2 cellular contexts compared by ENCODE assay signal in the genomic region with DNA sequence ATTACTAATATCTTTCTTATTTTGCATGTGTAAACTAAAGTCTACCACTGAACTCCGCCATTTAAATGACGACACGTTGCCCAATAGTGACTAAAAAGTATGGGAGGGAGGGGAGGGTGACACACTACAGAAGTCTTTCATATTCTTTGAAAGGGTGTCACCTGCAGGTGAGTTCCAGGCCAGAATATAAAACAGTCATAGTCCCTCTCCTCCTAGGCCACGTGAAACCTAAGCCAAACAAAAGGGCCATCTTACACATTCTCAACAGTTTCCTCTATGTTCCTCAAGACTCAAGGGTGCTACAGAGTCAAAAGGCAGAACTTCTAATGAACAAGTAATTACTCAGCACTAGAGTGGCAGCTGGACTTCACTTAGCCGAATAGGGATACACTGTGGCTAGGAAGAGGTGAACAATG.
TF ChIP-seq lines count a peak whose summit lies in the region.

No MANE protein-coding gene starts in this region.

TF ChIP-seq in IMR-90, 13 proteins besides CTCF, POLR2A, EP300 and RAD21:
- TF ChIP-seq NFE2L2 (IDR thresholded peaks at IDR 0.05; ENCODE audit: low read depth, low read length) (no peak), CEBPB (IDR thresholded peaks at IDR 0.05; ENCODE audit: low read depth, low read length) (peak; percentile 54; the same call in 1 of the 2 replicates), MAZ (IDR thresholded peaks at IDR 0.05; ENCODE audit: borderline replicate concordance, low read depth, low read length) (no peak)

TF ChIP-seq in K562, 482 proteins besides CTCF, POLR2A, EP300 and RAD21:
- 0 out of 2 replicates have a peak, but pooled peaks have one; percentile 22 for TF ChIP-seq JUND (IDR thresholded peaks at IDR 0.05; ENCODE audit: borderline replicate concordance, low read depth, low read length)
- TF ChIP-seq JUND (tag; IDR thresholded peaks at IDR 0.05; ENCODE audit: borderline replicate concordance, low read depth, low read length) = no peak; the same call in 2 of the 3 replicates
- no peak for TF ChIP-seq ZBTB1 (CRISPR knock-in tag; IDR thresholded peaks at IDR 0.05; ENCODE audit: borderline replicate concordance, low read depth)
- TF ChIP-seq CCNT2 (IDR thresholded peaks at IDR 0.05; ENCODE audit: borderline replicate concordance, extremely low read depth, insufficient read length, low read depth, low read length) = no peak
- no peak for TF ChIP-seq RBM15 (IDR thresholded peaks at IDR 0.05; ENCODE audit: insufficient read depth, low read length)
- 0 out of 2 replicates have a peak, but pooled peaks have one; percentile 14 for TF ChIP-seq DEAF1 (CRISPR knock-in tag; IDR thresholded peaks at IDR 0.05)
- peak; percentile 57; the same call in 1 of the 2 replicates for TF ChIP-seq ATF7 (IDR thresholded peaks at IDR 0.05)
- peak; percentile 73 for TF ChIP-seq CEBPB (tag; IDR thresholded peaks at IDR 0.05)
- no peak for TF ChIP-seq FOS (IDR thresholded peaks at IDR 0.05; ENCODE audit: extremely low read depth, insufficient read length)
- TF ChIP-seq, protein P1, sequence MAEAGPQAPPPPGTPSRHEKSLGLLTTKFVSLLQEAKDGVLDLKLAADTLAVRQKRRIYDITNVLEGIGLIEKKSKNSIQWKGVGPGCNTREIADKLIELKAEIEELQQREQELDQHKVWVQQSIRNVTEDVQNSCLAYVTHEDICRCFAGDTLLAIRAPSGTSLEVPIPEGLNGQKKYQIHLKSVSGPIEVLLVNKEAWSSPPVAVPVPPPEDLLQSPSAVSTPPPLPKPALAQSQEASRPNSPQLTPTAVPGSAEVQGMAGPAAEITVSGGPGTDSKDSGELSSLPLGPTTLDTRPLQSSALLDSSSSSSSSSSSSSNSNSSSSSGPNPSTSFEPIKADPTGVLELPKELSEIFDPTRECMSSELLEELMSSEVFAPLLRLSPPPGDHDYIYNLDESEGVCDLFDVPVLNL (CRISPR knock-in tag; IDR thresholded peaks at IDR 0.05; ENCODE audit: low read depth) = no peak
- peak in 1 of 2 experiments; percentile 16; a peak in 1 of 4 replicates for TF ChIP-seq MAZ (CRISPR knock-in tag; conservative IDR thresholded peaks at IDR 0.05 in 1 of 2, IDR thresholded peaks at IDR 0.05 in 1 of 2)
- TF ChIP-seq CEBPG (CRISPR knock-in tag; IDR thresholded peaks at IDR 0.05) = peak; percentile 33; the same call in 1 of the 2 replicates
- peak; percentile 57 to 71; a peak in 3 of 4 replicates for TF ChIP-seq CEBPG (tag; conservative IDR thresholded peaks at IDR 0.05 in 1 of 2, IDR thresholded peaks at IDR 0.05 in 1 of 2)
- TF ChIP-seq ZNF445 (CRISPR knock-in tag; IDR thresholded peaks at IDR 0.05; ENCODE audit: low read depth) = no peak
- TF ChIP-seq BCL6 (CRISPR knock-in tag; IDR thresholded peaks at IDR 0.05) = no peak
- no peak for TF ChIP-seq MEIS2 (IDR thresholded peaks at IDR 0.05; ENCODE audit: partially characterized antibody)
- no peak for TF ChIP-seq ARID1B (IDR thresholded peaks at IDR 0.05)
- no peak for TF ChIP-seq EP400 (IDR thresholded peaks at IDR 0.05)
- no peak for TF ChIP-seq KLF13 (tag; IDR thresholded peaks at IDR 0.05; ENCODE audit: borderline replicate concordance, low read depth)
- no peak for TF ChIP-seq RNF2 (IDR thresholded peaks at IDR 0.05)
- no peak for TF ChIP-seq HDAC8 (tag; IDR thresholded peaks at IDR 0.05)
- TF ChIP-seq, protein P2, sequence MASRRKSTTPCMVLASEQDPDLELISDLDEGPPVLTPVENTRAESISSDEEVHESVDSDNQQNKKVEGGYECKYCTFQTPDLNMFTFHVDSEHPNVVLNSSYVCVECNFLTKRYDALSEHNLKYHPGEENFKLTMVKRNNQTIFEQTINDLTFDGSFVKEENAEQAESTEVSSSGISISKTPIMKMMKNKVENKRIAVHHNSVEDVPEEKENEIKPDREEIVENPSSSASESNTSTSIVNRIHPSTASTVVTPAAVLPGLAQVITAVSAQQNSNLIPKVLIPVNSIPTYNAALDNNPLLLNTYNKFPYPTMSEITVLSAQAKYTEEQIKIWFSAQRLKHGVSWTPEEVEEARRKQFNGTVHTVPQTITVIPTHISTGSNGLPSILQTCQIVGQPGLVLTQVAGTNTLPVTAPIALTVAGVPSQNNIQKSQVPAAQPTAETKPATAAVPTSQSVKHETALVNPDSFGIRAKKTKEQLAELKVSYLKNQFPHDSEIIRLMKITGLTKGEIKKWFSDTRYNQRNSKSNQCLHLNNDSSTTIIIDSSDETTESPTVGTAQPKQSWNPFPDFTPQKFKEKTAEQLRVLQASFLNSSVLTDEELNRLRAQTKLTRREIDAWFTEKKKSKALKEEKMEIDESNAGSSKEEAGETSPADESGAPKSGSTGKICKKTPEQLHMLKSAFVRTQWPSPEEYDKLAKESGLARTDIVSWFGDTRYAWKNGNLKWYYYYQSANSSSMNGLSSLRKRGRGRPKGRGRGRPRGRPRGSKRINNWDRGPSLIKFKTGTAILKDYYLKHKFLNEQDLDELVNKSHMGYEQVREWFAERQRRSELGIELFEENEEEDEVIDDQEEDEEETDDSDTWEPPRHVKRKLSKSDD (conservative IDR thresholded peaks at IDR 0.05; ENCODE audit: low read length) = no peak
- peak; percentile 70 for TF ChIP-seq ATF3 (IDR thresholded peaks at IDR 0.05)
- TF ChIP-seq ATF3 (CRISPR knock-in tag; conservative IDR thresholded peaks at IDR 0.05) = no peak
- TF ChIP-seq ZNF354B (CRISPR knock-in tag; IDR thresholded peaks at IDR 0.05) = no peak
- TF ChIP-seq SAFB (IDR thresholded peaks at IDR 0.05; ENCODE audit: borderline replicate concordance, low read depth, low read length) = no peak
- 0 out of 2 replicates have a peak, but pooled peaks have one; percentile 11 for TF ChIP-seq SMC3 (conservative IDR thresholded peaks at IDR 0.05; ENCODE audit: insufficient read depth, low read depth, low read length)
- no peak for TF ChIP-seq EWSR1 (IDR thresholded peaks at IDR 0.05; ENCODE audit: borderline replicate concordance, low read depth, partially characterized antibody)
- 0 out of 2 replicates have a peak, but pooled peaks have one; percentile 7 for TF ChIP-seq CREM (IDR thresholded peaks at IDR 0.05; ENCODE audit: low read depth)
- peak; percentile 35; the same call in 1 of the 2 replicates for TF ChIP-seq MYC (IDR thresholded peaks at IDR 0.05; ENCODE audit: low read depth, low read length)
- TF ChIP-seq MYC (CRISPR knock-in tag; IDR thresholded peaks at IDR 0.05; ENCODE audit: borderline replicate concordance, low read depth) = no peak
- TF ChIP-seq ZNF347 (CRISPR knock-in tag; IDR thresholded peaks at IDR 0.05; ENCODE audit: low read depth) = no peak
- no peak for TF ChIP-seq SRSF3 (IDR thresholded peaks at IDR 0.05; ENCODE audit: insufficient read depth, low read length)
